11 cellular contexts compared by ENCODE assay signal in the genomic region with DNA sequence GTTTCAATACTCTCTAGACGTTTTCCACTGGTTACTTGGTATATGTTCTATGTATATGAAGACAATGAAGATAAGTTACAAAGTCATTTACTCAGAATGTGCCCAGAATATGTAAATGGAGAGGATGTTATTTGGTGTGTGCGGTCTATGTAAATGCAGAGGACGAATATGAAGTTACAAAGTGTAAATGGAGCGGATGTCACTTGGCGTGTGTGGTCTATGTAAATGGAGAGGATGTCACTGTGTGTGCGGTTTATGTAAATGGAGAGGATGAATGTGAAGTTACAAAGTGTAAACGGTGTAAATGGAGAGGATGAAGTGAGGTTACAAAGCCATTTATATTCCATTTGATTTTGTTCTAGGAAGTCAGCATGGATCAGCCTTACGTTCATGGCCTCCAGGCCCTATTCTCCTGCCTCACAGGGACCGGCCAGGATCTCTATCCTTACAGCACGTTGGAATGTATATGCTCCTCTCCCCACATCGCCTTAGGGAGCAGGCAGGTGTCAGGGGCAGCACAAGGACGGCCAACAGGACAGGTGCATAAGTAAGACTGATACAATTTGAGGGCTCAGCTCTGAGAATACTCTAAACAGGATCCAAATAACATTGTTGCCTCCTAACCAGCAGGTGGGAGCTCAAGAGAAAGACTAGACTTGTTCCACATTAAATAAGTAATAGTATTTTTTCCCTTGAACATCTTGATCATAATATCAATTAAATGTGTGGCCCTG. TPM values are rescaled to one million over a fixed set of nuclear protein-coding genes. Genes with fewer than 3 reads are reported as not detected.
A peak's percentile ranks its signal among the peaks of the same experiment; 100 is the strongest.
DNase-seq lines count a peak whose midpoint lies in the region; ATAC-seq, FAIRE-seq and TF ChIP-seq lines count a peak whose summit lies in the region.
"Had no signal": no experiment of that assay in that cellular context is flagged by ENCODE, and none has a peak within 500 bp of the region (broad histone marks: within the 10 kb centered on the region; RNA-seq: fewer than 3 reads in every experiment).

No MANE protein-coding gene starts in this region.

- H3K36me3 ChIP-seq in mucosa of descending colon (ENCODE audit: low read depth) = no peaks in the 10 kb centered on the region
- H3K36me3 ChIP-seq in stomach = no peaks in the 10 kb centered on the region
- H3K36me3 ChIP-seq: heart left ventricle had no signal

- no peak for TF ChIP-seq EP300 in stomach (IDR thresholded peaks at IDR 0.05)

- peaks cover 0 to 5% (median 0%) of the 10 kb centered on the region in 3 donors for H3K27me3 ChIP-seq in stomach
- H3K27me3 ChIP-seq: heart left ventricle had no signal

- DNase-seq in mucosa of descending colon (no peak), H54 (ENCODE audit: insufficient read length, low spot score) (no peak), stomach (no peak)
- DNase-seq in NK-92 treated with Interleukin-12 subunit alpha and Interleukin-12 subunit beta, amount 100 ng/mL, for 24 hours (lab: John Stamatoyannopoulos, UW) = no peak
- DNase-seq: DMS79 treated with DMSO at 0.1 percent for 48 hours, heart left ventricle, IMR-90 had no signal

- H3K27ac ChIP-seq in stomach = no peak overlapping the region
- H3K27ac ChIP-seq: heart left ventricle had no signal

- no peak for FAIRE-seq in H54 (lab: Jason Lieb, UNC)

- H3K4me3 ChIP-seq in mucosa of descending colon (no peak overlapping the region), stomach (no peak overlapping the region)
- H3K4me3 ChIP-seq: heart left ventricle had no signal

- H3K4me1 ChIP-seq in mucosa of descending colon (ENCODE audit: low read depth) = no peaks in the 10 kb centered on the region
- H3K4me1 ChIP-seq in stomach = no peaks in the 10 kb centered on the region
- H3K4me1 ChIP-seq: heart left ventricle had no signal

- H3K9me3 ChIP-seq in mucosa of descending colon = no peaks in the 10 kb centered on the region
- H3K9me3 ChIP-seq in stomach = no peaks in the 10 kb centered on the region
- H3K9me3 ChIP-seq: heart left ventricle had no signal

- ATAC-seq in GM18870 (IDR thresholded peaks at IDR 0.05; ENCODE audit: unreplicated experiment) (peak; percentile 98), GM21723 (IDR thresholded peaks at IDR 0.05; ENCODE audit: unreplicated experiment) (peak; percentile 97), HG03280 (IDR thresholded peaks at IDR 0.05; ENCODE audit: unreplicated experiment) (peak; percentile 95), mucosa of descending colon (peak; percentile 55), SK-N-SH treated with all-trans-retinoic acid at 6 μM for 48 hours (no peak)
- ATAC-seq: heart left ventricle had no signal

- 67 to 74% (median 69%) methylated on average over 12 of the region's 12 CpGs for WGBS in stomach, 5 donors

- TF ChIP-seq POLR2A in H54 (IDR thresholded peaks at IDR 0.05; ENCODE audit: low read depth, low read length) = no peak
- TF ChIP-seq POLR2A in stomach (IDR thresholded peaks at IDR 0.05) = no peak

- intact Hi-C loops in mucosa of descending colon (cut with DNase I, micrococcal nuclease) (no loop called here), stomach (cut with DNase I; ENCODE audit: low total_unique reads) (no loop called here)

- TF ChIP-seq CTCF in mucosa of descending colon (IDR thresholded peaks at IDR 0.05) = no peak
- no peak for TF ChIP-seq CTCF in stomach (IDR thresholded peaks at IDR 0.05)

TF ChIP-seq in SK-N-SH treated with all-trans-retinoic acid at 6 μM for 48 hours, 23 proteins besides CTCF, POLR2A, EP300 and RAD21:
- TF ChIP-seq GLIS3 (CRISPR knock-in tag; IDR thresholded peaks at IDR 0.05) (no peak), SNAI2 (CRISPR knock-in tag; IDR thresholded peaks at IDR 0.05) (no peak), TOX (CRISPR knock-in tag; IDR thresholded peaks at IDR 0.05; ENCODE audit: borderline replicate concordance) (no peak), TCF4 (CRISPR knock-in tag; IDR thresholded peaks at IDR 0.05; ENCODE audit: borderline replicate concordance) (no peak), ZNF70 (CRISPR knock-in tag; IDR thresholded peaks at IDR 0.05) (no peak), ARNTL (CRISPR knock-in tag; IDR thresholded peaks at IDR 0.05; ENCODE audit: borderline replicate concordance, low read depth) (no peak), OSR1 (CRISPR knock-in tag; IDR thresholded peaks at IDR 0.05) (no peak), PPARA (CRISPR knock-in tag; IDR thresholded peaks at IDR 0.05; ENCODE audit: borderline replicate concordance) (no peak)

RNA-seq across cellular contexts. Expression of a gene that starts 42.4 kb away (rescaled TPM):
- total RNA-seq in mucosa of descending colon = 10 to 100 TPM; 43.9 to 45.8 (median 45.4) TPM
- 100 to 1,000 TPM in 1 of 5 donors, 10 to 100 TPM in 4; 29.5 to 316 (median 38.4) TPM for total RNA-seq in stomach
- polyA plus RNA-seq in stomach = 10 to 100 TPM; 40.3 to 49.9 (median 40.6) TPM
